Comparison of ENCODE assay signal across 14 cellular contexts in genomic region chr5:91434348-91434747, GRCh38. TPM values are rescaled to one million over a fixed set of nuclear protein-coding genes. Genes with fewer than 3 reads are reported as not detected.
DNase-seq lines count a peak whose midpoint lies in the region; ATAC-seq lines count a peak whose summit lies in the region.
"Had no signal": no experiment of that assay in that cellular context is flagged by ENCODE, and none has a peak within 500 bp of the region (broad histone marks: within the 10 kb centered on the region; RNA-seq: fewer than 3 reads in every experiment).

No MANE protein-coding gene starts in this region.

- no peaks in the 10 kb centered on the region for H3K27me3 Mint-ChIP-seq in naive B cell
- H3K27me3 Mint-ChIP-seq: activated naive CD8-positive, alpha-beta T cell treated with anti-CD3 and anti-CD28 coated beads, Interleukin-2, amount 10 ng/mL, durations not matched to agents 7 days and 5 days had no signal

- H3K9me3 ChIP-seq in effector memory CD4-positive, alpha-beta T cell (ENCODE audit: control insufficient read depth, low read length) = no peaks in the 10 kb centered on the region
- H3K9me3 ChIP-seq: A549, SK-N-SH had no signal

- H3K9me3 Mint-ChIP-seq in naive B cell = peaks cover 0 to 6% (median 3%) of the 10 kb centered on the region in 7 donors
- H3K9me3 Mint-ChIP-seq: activated naive CD8-positive, alpha-beta T cell treated with anti-CD3 and anti-CD28 coated beads, Interleukin-2, amount 10 ng/mL, durations not matched to agents 7 days and 5 days had no signal

- H3K36me3 Mint-ChIP-seq in naive B cell = peaks cover under 1 to 1% of the 10 kb centered on the region in 2 donors

- peaks cover 7% of the 10 kb centered on the region for H3K4me1 ChIP-seq in effector memory CD4-positive, alpha-beta T cell (ENCODE audit: control insufficient read depth, insufficient read depth, low read length, poor library complexity, severe bottlenecking)
- H3K4me1 ChIP-seq: A549 had no signal

- peak overlapping the region in 4 of 6 donors; percentile 18 to 76 (median 47) for H3K27ac Mint-ChIP-seq in naive B cell
- H3K27ac Mint-ChIP-seq: activated naive CD8-positive, alpha-beta T cell treated with anti-CD3 and anti-CD28 coated beads, Interleukin-2, amount 10 ng/mL, durations not matched to agents 7 days and 5 days had no signal

- H3K4me3 Mint-ChIP-seq in naive B cell = peak overlapping the region in 2 of 8 donors; percentile 8 to 39
- H3K4me3 Mint-ChIP-seq: activated naive CD8-positive, alpha-beta T cell treated with anti-CD3 and anti-CD28 coated beads, Interleukin-2, amount 10 ng/mL, durations not matched to agents 7 days and 5 days had no signal

- H3K27me3 ChIP-seq in effector memory CD4-positive, alpha-beta T cell (replicated peaks; ENCODE audit: control insufficient read depth, insufficient read depth, low read length, poor library complexity, severe bottlenecking) = no peaks in the 10 kb centered on the region

- H3K4me3 ChIP-seq in effector memory CD4-positive, alpha-beta T cell (ENCODE audit: insufficient read depth, low read depth, low read length, poor library complexity, severe bottlenecking) = no peak overlapping the region
- H3K4me3 ChIP-seq: A549 had no signal

- DNase-seq in activated CD4-positive, alpha-beta T cell treated with anti-CD3 and anti-CD28 coated beads for 4 hours = peak; percentile 18 to 37
- DNase-seq in activated CD4-positive, alpha-beta T cell treated with anti-CD3 and anti-CD28 coated beads, Interleukin-2, amount 50 U/mL, for 1 hour = no peak
- no peak for DNase-seq in naive B cell
- no peak for DNase-seq in effector memory CD4-positive, alpha-beta T cell
- DNase-seq: activated naive CD8-positive, alpha-beta T cell treated with anti-CD3 and anti-CD28 coated beads, Interleukin-2, amount 10 ng/mL, durations not matched to agents 7 days and 5 days; erythroblast; SK-N-SH; WERI-Rb-1 had no signal

- no peak overlapping the region for H3K27ac ChIP-seq in effector memory CD4-positive, alpha-beta T cell (ENCODE audit: insufficient read depth, low read length, poor library complexity, severe bottlenecking)
- H3K27ac ChIP-seq: A549, WERI-Rb-1 had no signal

- H3K4me1 Mint-ChIP-seq in naive B cell = peaks cover 0 to 19% (median 16%) of the 10 kb centered on the region in 3 donors

- ATAC-seq in GM19351 (IDR thresholded peaks at IDR 0.05; ENCODE audit: unreplicated experiment) (peak; percentile 87), HG03520 (IDR thresholded peaks at IDR 0.05; ENCODE audit: unreplicated experiment) (peak; percentile 58), naive B cell (ENCODE audit: low read depth in 2 of 2) (no peak), HG02571 (IDR thresholded peaks at IDR 0.05; ENCODE audit: unreplicated experiment) (no peak), GM19395 (IDR thresholded peaks at IDR 0.05; ENCODE audit: unreplicated experiment) (no peak)
- ATAC-seq: A549, left lobe of liver had no signal

- H3K36me3 ChIP-seq in effector memory CD4-positive, alpha-beta T cell (ENCODE audit: control insufficient read depth, insufficient read depth, low read length) = no peaks in the 10 kb centered on the region
- H3K36me3 ChIP-seq: WERI-Rb-1 had no signal

RNA-seq across cellular contexts. Expression of gene ARRDC3, which starts 51.2 kb away (rescaled TPM):
- polyA plus RNA-seq in naive B cell (ENCODE audit: low read depth in 6 of 6) = 100 to 1,000 TPM in 3 of 6 donors, 10 to 100 TPM in 3; 89.2 to 201 (median 112) TPM

Comparison
In these comparisons a context has a peak if more than half of its experiments do, and no peak if none do; other contexts are left out.
1. DNase-seq: peak in activated CD4-positive, alpha-beta T cell treated with anti-CD3 and anti-CD28 coated beads for 4 hours (2 of 2); none in activated CD4-positive, alpha-beta T cell treated with anti-CD3 and anti-CD28 coated beads, Interleukin-2, amount 50 U/mL, for 1 hour (single experiment), naive B cell (single experiment) and effector memory CD4-positive, alpha-beta T cell (0 of 3).
2. ATAC-seq: peak in GM19351 (single experiment) and HG03520 (single experiment); none in naive B cell (0 of 2), HG02571 (single experiment) and GM19395 (single experiment).